ENCODE assay signal across 8 cellular contexts in the genomic region with DNA sequence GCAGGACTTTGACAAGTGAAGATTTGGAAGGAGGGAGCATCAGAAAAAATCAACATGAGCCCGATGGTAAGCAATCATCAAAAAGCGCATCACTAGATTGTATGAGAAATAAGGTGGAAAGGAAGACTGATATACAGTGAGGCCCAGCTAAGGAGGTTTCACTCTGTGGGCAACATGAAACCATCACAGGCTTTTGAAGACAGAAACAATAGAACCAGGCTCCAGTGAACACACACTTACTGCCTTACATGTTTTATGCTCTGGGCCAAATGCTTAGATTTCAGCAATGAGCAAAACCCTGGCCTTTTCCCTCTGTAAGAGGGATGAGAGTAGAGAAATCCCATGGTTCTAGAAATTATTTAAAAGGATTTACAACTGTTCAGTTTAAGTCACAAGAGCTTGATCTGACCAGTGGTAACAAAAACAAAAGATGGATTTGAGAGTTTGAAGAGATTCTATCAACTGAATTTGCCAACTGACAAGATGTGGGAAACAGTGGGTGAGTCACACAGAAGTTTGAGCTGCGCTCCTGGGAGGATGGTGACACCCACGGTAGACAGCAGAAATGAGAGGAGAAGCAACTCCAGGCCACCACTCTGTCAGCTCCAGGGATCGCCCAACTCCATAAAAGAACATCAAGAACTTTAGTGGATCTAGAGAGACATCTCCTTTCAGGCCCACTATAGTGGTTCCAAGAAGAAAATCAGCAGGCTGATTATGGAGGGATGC.
DNase-seq lines count a peak whose midpoint lies in the region; ATAC-seq, FAIRE-seq and TF ChIP-seq lines count a peak whose summit lies in the region.

No MANE protein-coding gene starts in this region.

- no peak overlapping the region for H3K4me3 ChIP-seq in brain microvascular endothelial cell (ENCODE audit: low read depth, low read length)

- no peak for DNase-seq in GM12891 (ENCODE audit: insufficient read length, low spot score)
- DNase-seq in brain microvascular endothelial cell = peak; percentile 5
- no peak for DNase-seq in stimulated activated CD4-positive, alpha-beta T cell treated with anti-CD3 and anti-CD28 coated beads, Interleukin-12 subunit alpha, Interleukin-12 subunit beta, amount 100 ng/mL, for 4 hours
- DNase-seq in NCI-H524 treated with DMSO at 0.1 percent for 48 hours (lab: John Stamatoyannopoulos, UW) = no peak
- DNase-seq in COLO668 (lab: John Stamatoyannopoulos, UW; ENCODE audit: unreplicated experiment) = no peak
- no peak for DNase-seq in NCI-H1930 (lab: John Stamatoyannopoulos, UW)

- no peak for TF ChIP-seq CTCF in brain microvascular endothelial cell (IDR thresholded peaks at IDR 0.05; ENCODE audit: low read depth, low read length, missing control alignments)

- H3K36me3 ChIP-seq in brain microvascular endothelial cell (replicated peaks) = no peaks in the 10 kb centered on the region

- ATAC-seq in GM21423 (IDR thresholded peaks at IDR 0.05; ENCODE audit: unreplicated experiment) (peak; percentile 74), HG03378 (IDR thresholded peaks at IDR 0.05; ENCODE audit: unreplicated experiment) (peak; percentile 62)

- FAIRE-seq in GM12891 (lab: Jason Lieb, UNC) = peak; percentile 87

- in situ Hi-C loops in brain microvascular endothelial cell (cut with HindIII; ENCODE audit: low pct_ligation_motif_present, low sequenced_read_pairs) = no loop called here

- no peak overlapping the region for H3K27ac ChIP-seq in brain microvascular endothelial cell

- TF ChIP-seq POLR2A in GM12891 (IDR thresholded peaks at IDR 0.05; ENCODE audit: low read depth, low read length) = no peak

- H3K27me3 ChIP-seq in brain microvascular endothelial cell (replicated peaks) = no peaks in the 10 kb centered on the region

TF ChIP-seq in GM12891, 5 proteins besides CTCF, POLR2A, EP300 and RAD21:
- TF ChIP-seq SPI1 (IDR thresholded peaks at IDR 0.05; ENCODE audit: low read depth, low read length) = no peak
- TF ChIP-seq TAF1 (IDR thresholded peaks at IDR 0.05; ENCODE audit: low read depth, low read length) = no peak
- TF ChIP-seq POU2F2 (IDR thresholded peaks at IDR 0.05; ENCODE audit: low read depth, low read length) = no peak
- TF ChIP-seq POLR2AphosphoS5 (IDR thresholded peaks at IDR 0.05; ENCODE audit: low read depth, low read length) = no peak
- no peak for TF ChIP-seq PAX5 (IDR thresholded peaks at IDR 0.05; ENCODE audit: insufficient read depth, low read length, severe bottlenecking)
